In the genomic region with DNA sequence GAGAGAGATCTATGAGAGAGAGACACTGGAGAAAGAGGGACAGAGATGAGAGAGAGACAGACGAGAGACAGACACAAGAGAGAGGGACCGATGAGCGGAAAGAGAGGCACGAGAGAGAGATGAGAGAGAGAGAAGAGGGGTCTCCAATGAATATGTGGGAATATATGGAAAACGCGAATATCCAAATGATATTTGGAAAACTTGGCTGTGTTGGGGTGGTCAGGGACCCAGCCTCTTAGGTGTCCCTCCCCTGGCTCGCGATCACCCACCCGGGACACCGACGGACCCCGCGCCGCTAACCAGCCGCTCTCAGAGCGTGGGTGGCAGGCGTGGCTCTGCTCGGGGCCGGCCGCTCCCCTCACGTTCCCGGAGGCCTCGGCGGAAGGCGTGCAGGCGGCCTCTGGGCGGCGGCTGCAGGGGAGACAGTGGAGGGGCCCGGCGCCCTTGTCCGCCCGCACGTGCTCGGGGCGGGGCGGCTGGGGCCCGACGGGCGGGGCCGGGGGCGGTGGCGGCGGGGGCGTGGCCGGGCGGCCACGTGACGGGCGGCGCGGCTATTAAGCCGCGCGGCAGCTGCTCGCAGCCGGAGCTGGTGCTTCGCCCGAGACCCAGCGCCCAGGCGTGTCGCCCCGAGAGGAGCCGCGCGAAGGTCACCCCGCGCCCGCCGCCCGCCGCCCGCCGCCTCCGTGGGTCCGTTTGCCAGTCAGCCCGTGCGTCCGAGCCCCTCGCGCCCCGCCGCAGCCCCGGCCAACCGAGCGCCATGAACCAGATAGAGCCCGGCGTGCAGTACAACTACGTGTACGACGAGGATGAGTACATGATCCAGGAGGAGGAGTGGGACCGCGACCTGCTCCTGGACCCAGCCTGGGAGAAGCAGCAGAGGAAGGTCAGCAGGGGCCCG, we compare ENCODE assay signal across 9 cellular contexts. TPM values are rescaled to one million over a fixed set of nuclear protein-coding genes. Genes with fewer than 3 reads are reported as not detected.
A peak's percentile ranks its signal among the peaks of the same experiment; 100 is the strongest.
DNase-seq lines count a peak whose midpoint lies in the region; ATAC-seq and TF ChIP-seq lines count a peak whose summit lies in the region.
"Had no signal": no experiment of that assay in that cellular context is flagged by ENCODE, and none has a peak within 500 bp of the region (broad histone marks: within the 10 kb centered on the region; RNA-seq: fewer than 3 reads in every experiment).

A gene (plus strand): TSS at position 583 of the 898 bp plus-strand sequence. CDS start 175 bp downstream, at position 758.

- H3K27me3 ChIP-seq in heart left ventricle = peaks cover 0 to 33% (median 0%) of the 10 kb centered on the region in 9 donors
- H3K27me3 ChIP-seq in uterus = no peaks in the 10 kb centered on the region

- H3K4me1 Mint-ChIP-seq in progenitor cell of endocrine pancreas (ENCODE audit: low read depth) = no peaks in the 10 kb centered on the region

- ATAC-seq in GM18868 (IDR thresholded peaks at IDR 0.05; ENCODE audit: unreplicated experiment) (peak; percentile 93), HG03025 (IDR thresholded peaks at IDR 0.05; ENCODE audit: low FRiP score, unreplicated experiment) (peak; percentile 49), heart left ventricle (peak in 3 of 4 donors; percentile 36 to 72 (median 67))

- POLR2A ChIA-PET in RWPE1 (lab: Yijun Ruan, JAX; ENCODE audit: low non-redundant PET) = no interaction called here

- H3K9me3 Mint-ChIP-seq in progenitor cell of endocrine pancreas (ENCODE audit: low read depth) = peaks cover 7% of the 10 kb centered on the region

- peaks cover 81% of the 10 kb centered on the region for H3K27me3 Mint-ChIP-seq in progenitor cell of endocrine pancreas

- intact Hi-C loops in heart left ventricle (cut with DNase I) (loop anchor here in 5 of 10 donors (2.0 to 5.0 kb wide), 6 partner anchors 41 to 79 kb away; no protein-coding TSS in a partner anchor), uterus (cut with DNase I; ENCODE audit: low total_unique reads) (no loop called here)

- H3K36me3 Mint-ChIP-seq in progenitor cell of endocrine pancreas (ENCODE audit: insufficient read depth) = peaks cover 4% of the 10 kb centered on the region

- TF ChIP-seq POLR2A in heart left ventricle (IDR thresholded peaks at IDR 0.05) (peak; percentile 87 to 94), uterus (IDR thresholded peaks at IDR 0.05) (peak in 1 of 2 donors; percentile 24)

- H3K9me3 ChIP-seq in heart left ventricle (no peaks in the 10 kb centered on the region), uterus (no peaks in the 10 kb centered on the region)

- H3K36me3 ChIP-seq in heart left ventricle = no peaks in the 10 kb centered on the region
- no peaks in the 10 kb centered on the region for H3K36me3 ChIP-seq in uterus

- peak within 1 kb of the TSS; percentile 43 for H3K4me3 Mint-ChIP-seq in progenitor cell of endocrine pancreas (ENCODE audit: low read depth)

- 3 to 14% (median 7%) methylated on average over 23 to 93 of the region's 93 CpGs for WGBS in heart left ventricle, 4 donors

- TF ChIP-seq CTCF in RWPE1 (conservative IDR thresholded peaks at IDR 0.05; ENCODE audit: low read depth) (no peak), heart left ventricle (IDR thresholded peaks at IDR 0.05) (no peak), progenitor cell of endocrine pancreas (IDR thresholded peaks at IDR 0.05; ENCODE audit: unreplicated experiment) (no peak), uterus (IDR thresholded peaks at IDR 0.05) (no peak)

- H3K27ac ChIP-seq in RWPE1 (no peak within 1 kb of the TSS), heart left ventricle (peak within 1 kb of the TSS; percentile 84 to 100 (median 97)), uterus (no peak within 1 kb of the TSS)

- peak within 1 kb of the TSS; percentile 56 to 87 (median 66) for H3K4me3 ChIP-seq in heart left ventricle
- peak within 1 kb of the TSS; percentile 2 to 56 for H3K4me3 ChIP-seq in uterus

- peak; percentile 55 for DNase-seq in RWPE1 (ENCODE audit: low spot score)
- DNase-seq in activated naive CD4-positive, alpha-beta T cell treated with anti-CD3 and anti-CD28 coated beads, Interleukin-2, amount 50 U/mL, for 16 hours = peak; percentile 54
- peak; percentile 65 to 87 (median 80) for DNase-seq in heart left ventricle
- DNase-seq in progenitor cell of endocrine pancreas (ENCODE audit: low spot score, unreplicated experiment) = peak; percentile 39
- DNase-seq in uterus = peak; percentile 20 to 54
- no peak for DNase-seq in NCI-H1694 treated with DMSO at 0.1 percent for 48 hours (lab: John Stamatoyannopoulos, UW)

- H3K4me1 ChIP-seq in heart left ventricle (peaks cover 0 to 15% (median 7%) of the 10 kb centered on the region in 12 donors), uterus (peaks cover 0 to 5% of the 10 kb centered on the region in 2 donors)

- CTCF ChIA-PET in RWPE1 (lab: Yijun Ruan, JAX) = no interaction called here

- H3K27ac Mint-ChIP-seq in progenitor cell of endocrine pancreas = peak within 1 kb of the TSS; percentile 69

RNA-seq across cellular contexts. Expression of the gene that starts here (rescaled TPM):
- total RNA-seq in heart left ventricle = 1,000 to 10,000 TPM; 1,403 to 4,007 (median 2,928) TPM
- 1,000 to 10,000 TPM; 1,024 to 1,237 TPM for polyA plus RNA-seq in heart left ventricle
- 0.10 TPM in 1 of 2 replicates, not detected in the other for total RNA-seq in progenitor cell of endocrine pancreas
- total RNA-seq in uterus = 10 to 100 TPM in 1 of 4 donors, 1 to 10 TPM in 2, under 1 TPM in 1; 0.29 to 28.9 (median 1.1) TPM
- total RNA-seq: T-helper 2 cell treated with Interferon-gamma antibody and Interleukin-4, amounts not matched to agents 100 ng/mL and 5 ng/mL, for 36 hours had no signal

Comparison
In these comparisons a context has a peak if more than half of its experiments do, and no peak if none do; other contexts are left out.
1. RNA of the gene that starts here (total RNA-seq): 1,403 to 4,007 TPM in heart left ventricle; 0.29 to 28.9 TPM in uterus and 0.10 TPM in progenitor cell of endocrine pancreas; every median in the first group is over 10 times any median in the second.
2. Peak in DNase-seq in progenitor cell of endocrine pancreas; RNA of the gene not detected or under 1 TPM.
3. H3K27ac ChIP-seq: peak in heart left ventricle (12 of 12); none in RWPE1 (single experiment) and uterus (0 of 2).
4. Peak in every context shown above with its lines, with median percentiles within 50 percentile points of each other: ATAC-seq.